ENCODE assay signal across 11 cellular contexts in the genomic region with DNA sequence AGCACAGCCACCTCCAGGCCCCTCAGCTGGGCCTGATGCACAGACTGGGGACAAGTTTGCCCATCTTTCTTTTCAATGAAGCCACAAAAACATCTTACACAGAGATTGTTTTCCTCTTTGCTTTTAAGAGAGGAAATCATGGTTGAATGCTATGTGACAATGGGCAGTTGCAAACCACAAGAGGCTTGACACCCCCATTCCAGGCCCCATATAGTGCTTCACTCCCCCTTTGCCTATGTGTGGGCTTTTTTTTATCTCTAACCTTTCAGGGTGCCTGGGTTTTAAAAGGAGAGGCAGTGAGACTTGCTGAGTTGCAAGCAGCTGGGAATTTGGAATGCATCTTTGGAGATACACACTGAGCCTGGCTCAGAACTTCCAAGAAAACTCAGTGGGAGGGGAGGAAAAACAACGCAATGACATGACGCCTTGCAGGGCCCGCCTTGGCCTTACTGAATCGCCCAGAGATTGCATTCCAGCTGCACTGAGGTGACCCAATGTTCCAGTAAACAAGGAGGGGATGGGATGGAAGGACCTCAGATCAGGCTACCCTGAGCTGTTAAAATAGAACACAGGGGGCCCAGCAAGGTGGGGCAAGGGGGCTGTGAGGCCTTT.
DNase-seq lines count a peak whose midpoint lies in the region; ATAC-seq and TF ChIP-seq lines count a peak whose summit lies in the region.
"Had no signal": no experiment of that assay in that cellular context is flagged by ENCODE, and none has a peak within 500 bp of the region (broad histone marks: within the 10 kb centered on the region; RNA-seq: fewer than 3 reads in every experiment).

No MANE protein-coding gene starts in this region.

- ATAC-seq in body of pancreas (peak; percentile 62), gastrocnemius medialis (peak; percentile 76 to 83), GM19452 (IDR thresholded peaks at IDR 0.05; ENCODE audit: unreplicated experiment) (no peak)

- H3K27ac ChIP-seq in body of pancreas (no peak overlapping the region), gastrocnemius medialis (peak overlapping the region; percentile 74 to 93 (median 87))

- no peaks in the 10 kb centered on the region for H3K36me3 ChIP-seq in body of pancreas (replicated peaks in 1 of 2; ENCODE audit: insufficient read depth in 1 of 2, low read depth in 2 of 2)
- no peaks in the 10 kb centered on the region for H3K36me3 ChIP-seq in gastrocnemius medialis

- H3K9me3 ChIP-seq in body of pancreas: no peaks in the 10 kb centered on the region
- H3K9me3 ChIP-seq in gastrocnemius medialis: no peaks in the 10 kb centered on the region

- H3K27me3 ChIP-seq in body of pancreas: no peaks in the 10 kb centered on the region
- H3K27me3 ChIP-seq in gastrocnemius medialis: no peaks in the 10 kb centered on the region

- 70 to 84% methylated on average over 4 of the region's 4 CpGs for WGBS in body of pancreas, 2 donors

- DNase-seq in AG10803 (ENCODE audit: low read depth) (peak; percentile 59), body of pancreas (peak in 3 of 4 donors; percentile 25 to 48 (median 31)), left kidney (ENCODE audit: low read depth, low spot score) (peak; percentile 27), gastrocnemius medialis (peak; percentile 80 to 92), kidney glomerular epithelial cell (lab: John Stamatoyannopoulos, UW) (no peak), RPMI8226 (no peak), GM19238 (ENCODE audit: insufficient read length, low spot score) (no peak)
- DNase-seq: cerebellar nuclear complex, midbrain, SIG-M5 had no signal

- H3K4me3 ChIP-seq in AG10803 (ENCODE audit: low read length) (no peak overlapping the region), body of pancreas (no peak overlapping the region), gastrocnemius medialis (no peak overlapping the region)

- peaks cover 7% of the 10 kb centered on the region for H3K4me1 ChIP-seq in body of pancreas
- peaks cover 25 to 29% of the 10 kb centered on the region in 2 donors for H3K4me1 ChIP-seq in gastrocnemius medialis

- TF ChIP-seq POLR2A in body of pancreas (IDR thresholded peaks at IDR 0.05): no peak
- peak; percentile 36 to 68 for TF ChIP-seq POLR2A in gastrocnemius medialis (IDR thresholded peaks at IDR 0.05)

- TF ChIP-seq CTCF in AG10803 (conservative IDR thresholded peaks at IDR 0.05; ENCODE audit: low read length) (no peak), body of pancreas (IDR thresholded peaks at IDR 0.05) (no peak), gastrocnemius medialis (IDR thresholded peaks at IDR 0.05 in 4 of 5, conservative IDR thresholded peaks at IDR 0.05 in 1 of 5) (no peak)

- in situ Hi-C loops in gastrocnemius medialis (cut with MboI; ENCODE audit: low sequenced_read_pairs in 4 of 4): no loop called here

- intact Hi-C loops in body of pancreas (cut with DNase I): no loop called here
- intact Hi-C loops in gastrocnemius medialis (cut with DNase I; ENCODE audit: low total_unique reads): loop anchor here (1.0 to 2.0 kb wide), 5 partner anchors 24 to 157 kb away; no protein-coding TSS in a partner anchor

Comparison
In these comparisons a context has a peak if more than half of its experiments do, and no peak if none do; other contexts are left out.
1. DNase-seq: peak in AG10803 (single experiment), body of pancreas (3 of 4), left kidney (single experiment) and gastrocnemius medialis (2 of 2); none in kidney glomerular epithelial cell (single experiment), RPMI8226 (single experiment) and GM19238 (single experiment).
2. H3K27ac ChIP-seq: peak in gastrocnemius medialis (4 of 4); none in body of pancreas (0 of 4).
3. POLR2A ChIP-seq: peak in gastrocnemius medialis (2 of 2); none in body of pancreas (0 of 3).